Comparison of ENCODE assay signal across 11 cellular contexts in genomic region chr16:1932050-1933028, GRCh38. TPM values are rescaled to one million over a fixed set of nuclear protein-coding genes. Genes with fewer than 3 reads are reported as not detected.
DNase-seq lines count a peak whose midpoint lies in the region; ATAC-seq and TF ChIP-seq lines count a peak whose summit lies in the region.
"Had no signal": no experiment of that assay in that cellular context is flagged by ENCODE, and none has a peak within 500 bp of the region (broad histone marks: within the 10 kb centered on the region; RNA-seq: fewer than 3 reads in every experiment).

No MANE protein-coding gene starts in this region.

- H3K27me3 ChIP-seq in neuronal stem cell (ENCODE audit: control insufficient read depth in 3 of 3, insufficient read depth in 3 of 3, low read depth in 1 of 3, low read length in 3 of 3), result peaks cover 0 to 8% (median 5%) of the 10 kb centered on the region in 3 experiments
- H3K27me3 ChIP-seq: SJSA1 had no signal

- peak overlapping the region; percentile 72 for H2AFZ ChIP-seq in neuronal stem cell (ENCODE audit: low read length)

- H3K18ac ChIP-seq in neuronal stem cell (ENCODE audit: low read length), result peak overlapping the region; percentile 89

- peak overlapping the region; percentile 99 for H2AK5ac ChIP-seq in neuronal stem cell (ENCODE audit: low read depth, low read length)

- no peak for ATAC-seq in HG02678 (IDR thresholded peaks at IDR 0.05; ENCODE audit: unreplicated experiment)
- ATAC-seq: natural killer cell treated with Interleukin-12 subunit alpha and Interleukin-12 subunit beta and Interleukin-15 and Interleukin-18, amount 100 ng/mL, for 72 hours had no signal

- peak overlapping the region; percentile 53 for H4K91ac ChIP-seq in neuronal stem cell (ENCODE audit: low read depth, low read length, poor library complexity)

- H3K79me1 ChIP-seq in neuronal stem cell (ENCODE audit: low read depth, low read length), result no peaks in the 10 kb centered on the region

- H3K4me2 ChIP-seq in neuronal stem cell (ENCODE audit: insufficient read depth, low read length, poor library complexity, severe bottlenecking), result no peak overlapping the region

- peak overlapping the region; percentile 44 for H3K9ac ChIP-seq in neuronal stem cell (ENCODE audit: low read depth, low read length, poor library complexity)

- peak; percentile 30 for TF ChIP-seq CTCF in choroid plexus epithelial cell (conservative IDR thresholded peaks at IDR 0.05; ENCODE audit: low read depth, low read length)

- peak overlapping the region; percentile 80 for H3K23ac ChIP-seq in neuronal stem cell (ENCODE audit: low read depth, low read length, poor library complexity)

- no CpG with 5 or more reads among the region's 19 CpGs for WGBS in neuronal stem cell (ENCODE audit: extremely low coverage in 2 of 2, insufficient read length in 2 of 2, insufficient replicate concordance in 1 of 2), 2 donors

- peak overlapping the region; percentile 85 for H2BK15ac ChIP-seq in neuronal stem cell (ENCODE audit: low read length)

- peaks cover 4 to 9% of the 10 kb centered on the region in 2 donors for H3K4me1 ChIP-seq in neuronal stem cell (ENCODE audit: control insufficient read depth in 2 of 2, insufficient read depth in 1 of 2, low read depth in 1 of 2, low read length in 2 of 2)

- DNase-seq in NCI-H146 (lab: John Stamatoyannopoulos, UW) (peak; percentile 49), NCI-H146 treated with DMSO at 0.1 percent for 48 hours (lab: John Stamatoyannopoulos, UW; ENCODE audit: unreplicated experiment) (no peak), NCI-H2196 treated with DMSO at 0.1 percent for 48 hours (lab: John Stamatoyannopoulos, UW; ENCODE audit: unreplicated experiment) (peak; percentile 26), choroid plexus epithelial cell (ENCODE audit: low read depth) (peak; percentile 30), neuronal stem cell (ENCODE audit: low spot score) (no peak)
- no peak for DNase-seq in activated CD4-positive, CD25-positive, alpha-beta regulatory T cell treated with anti-CD3 and anti-CD28 coated beads, Interleukin-2, amount 50 U/mL, for 72 hours
- no peak for DNase-seq in activated CD4-positive, alpha-beta T cell treated with anti-CD3 and anti-CD28 coated beads, Interleukin-2, amount 50 U/mL, for 48 hours
- DNase-seq: stimulated activated CD4-positive, alpha-beta T cell treated with anti-CD3 and anti-CD28 coated beads, Interleukin-4, amount 100 ng/mL, for 24 hours had no signal

- H4K8ac ChIP-seq in neuronal stem cell (ENCODE audit: low read depth, low read length), result no peak overlapping the region

- H3K4me3 ChIP-seq in choroid plexus epithelial cell (ENCODE audit: low read depth, low read length) (no peak overlapping the region), neuronal stem cell (ENCODE audit: low read length in 2 of 2) (no peak overlapping the region)
- H3K4me3 ChIP-seq: SJSA1 had no signal

- peak overlapping the region; percentile 93 for H3K4ac ChIP-seq in neuronal stem cell (ENCODE audit: low read length)

- no peak overlapping the region for H2BK120ac ChIP-seq in neuronal stem cell (ENCODE audit: low read depth, low read length)

- H3K9me3 ChIP-seq in neuronal stem cell (replicated peaks in 1 of 2; ENCODE audit: control insufficient read depth in 2 of 2, insufficient read depth in 1 of 2, low read depth in 1 of 2, low read length in 2 of 2), result no peaks in the 10 kb centered on the region
- H3K9me3 ChIP-seq: SJSA1 had no signal

- H3K14ac ChIP-seq in neuronal stem cell (ENCODE audit: low read length), result peak overlapping the region; percentile 94

- H2BK12ac ChIP-seq in neuronal stem cell (ENCODE audit: low read length), result peak overlapping the region; percentile 90

- peaks cover 0 to 4% of the 10 kb centered on the region in 2 donors for H3K36me3 ChIP-seq in neuronal stem cell (replicated peaks in 1 of 2; ENCODE audit: control insufficient read depth in 2 of 2, insufficient read depth in 2 of 2, low read length in 2 of 2)
- H3K36me3 ChIP-seq: SJSA1 had no signal

- H2BK5ac ChIP-seq in neuronal stem cell (ENCODE audit: low read length), result peak overlapping the region; percentile 75

- H3K27ac ChIP-seq in neuronal stem cell (replicated peaks; ENCODE audit: low read length), result no peak overlapping the region
- H3K27ac ChIP-seq: SJSA1 had no signal

RNA-seq across cellular contexts. Expression of gene MSRB1, which starts 10.7 kb away (rescaled TPM):
- 18.8 TPM for polyA plus RNA-seq in neuronal stem cell (2013, experiment 1 of 2)
- polyA plus RNA-seq in neuronal stem cell (2013, experiment 2 of 2), result 17.3 TPM

RNA-seq across cellular contexts. Expression of gene HS3ST6, which starts 14.1 kb away (rescaled TPM):
- 1.1 TPM for polyA plus RNA-seq in neuronal stem cell (2013, experiment 1 of 2)
- 1.1 TPM for polyA plus RNA-seq in neuronal stem cell (2013, experiment 2 of 2)

RNA-seq across cellular contexts. Expression of gene RPL3L, which starts 22.1 kb away (rescaled TPM):
- 0.06 TPM for polyA plus RNA-seq in neuronal stem cell (2013, experiment 1 of 2)
- 0.04 TPM for polyA plus RNA-seq in neuronal stem cell (2013, experiment 2 of 2)

RNA-seq across cellular contexts. Expression of gene NDUFB10, which starts 27.0 kb away (rescaled TPM):
- 135 TPM for polyA plus RNA-seq in neuronal stem cell (2013, experiment 1 of 2)
- 129 TPM for polyA plus RNA-seq in neuronal stem cell (2013, experiment 2 of 2)

RNA-seq across cellular contexts. Expression of gene RPS2, which starts 32.3 kb away (rescaled TPM):
- 7,109 TPM for polyA plus RNA-seq in neuronal stem cell (2013, experiment 1 of 2)
- polyA plus RNA-seq in neuronal stem cell (2013, experiment 2 of 2), result 6,979 TPM

Comparison
In these comparisons a context has a peak if more than half of its experiments do, and no peak if none do; other contexts are left out.
1. DNase-seq: peak in NCI-H146 (single experiment), NCI-H2196 treated with DMSO at 0.1 percent for 48 hours (single experiment) and choroid plexus epithelial cell (single experiment); none in NCI-H146 treated with DMSO at 0.1 percent for 48 hours (single experiment), neuronal stem cell (single experiment), activated CD4-positive, CD25-positive, alpha-beta regulatory T cell treated with anti-CD3 and anti-CD28 coated beads, Interleukin-2, amount 50 U/mL, for 72 hours (single experiment) and activated CD4-positive, alpha-beta T cell treated with anti-CD3 and anti-CD28 coated beads, Interleukin-2, amount 50 U/mL, for 48 hours (0 of 2).